Comparison of ENCODE assay signal across 21 cellular contexts in genomic region chr11:131637469-131638175, GRCh38.
DNase-seq lines count a peak whose midpoint lies in the region; ATAC-seq and TF ChIP-seq lines count a peak whose summit lies in the region.
"Had no signal": no experiment of that assay in that cellular context is flagged by ENCODE, and none has a peak within 500 bp of the region (broad histone marks: within the 10 kb centered on the region; RNA-seq: fewer than 3 reads in every experiment).

No MANE protein-coding gene starts in this region.

- no peak for TF ChIP-seq CTCF in AG10803 (conservative IDR thresholded peaks at IDR 0.05; ENCODE audit: low read length)

- in situ Hi-C loops in SK-MEL-5 (cut with HindIII; ENCODE audit: low pct_unique_long_range_greater_than_20kb, low sequenced_read_pairs), result no loop called here

- ATAC-seq in GM18909 (IDR thresholded peaks at IDR 0.05; ENCODE audit: poor library complexity, unreplicated experiment), result no peak
- ATAC-seq: activated CD8-positive, alpha-beta T cell treated with anti-CD3 and anti-CD28 coated beads for 36 hours; effector memory CD8-positive, alpha-beta T cell; PC-3; right cardiac atrium had no signal

- DNase-seq in AG10803 (ENCODE audit: low read depth) (peak; percentile 52), HCEC 1CT (peak; percentile 12), SK-MEL-5 (ENCODE audit: low read depth, low spot score) (peak; percentile 4), kidney tubule cell (ENCODE audit: low spot score) (peak; percentile 25), NCI-H345 (lab: John Stamatoyannopoulos, UW) (no peak)
- no peak for DNase-seq in central memory CD4-positive, alpha-beta T cell
- DNase-seq: activated CD4-positive, CD25-positive, alpha-beta regulatory T cell; activated CD8-positive, alpha-beta T cell treated with anti-CD3 and anti-CD28 coated beads for 36 hours; activated naive CD4-positive, alpha-beta T cell treated with Interleukin-2 at 50 U/mL for 16 hours; activated T-cell treated with anti-CD3 and anti-CD28 coated beads, Interleukin-2, amount 50 U/mL, for 1 hour; effector memory CD8-positive, alpha-beta T cell; GM23248; MG63; NCI-H1930; NCI-H524; PC-3; right cardiac atrium; stimulated activated CD4-positive, alpha-beta T cell treated with anti-CD3 and anti-CD28 coated beads, Interleukin-15, amount 100 ng/mL, for 24 hours had no signal

- no peak overlapping the region for H3K4me3 ChIP-seq in AG10803 (ENCODE audit: low read length)
- H3K4me3 ChIP-seq: ascending aorta, GM23248, MG63, thoracic aorta had no signal

Comparison
In these comparisons a context has a peak if more than half of its experiments do, and no peak if none do; other contexts are left out.
1. DNase-seq: peak in AG10803 (single experiment), HCEC 1CT (single experiment), SK-MEL-5 (single experiment) and kidney tubule cell (single experiment); none in NCI-H345 (single experiment) and central memory CD4-positive, alpha-beta T cell (single experiment).